Comparison of ENCODE assay signal across 1 cellular context in genomic region chr1:207034208-207034607, GRCh38.
TF ChIP-seq lines count a peak whose summit lies in the region.

No MANE protein-coding gene starts in this region.

TF ChIP-seq in HepG2, 621 proteins besides CTCF, POLR2A, EP300 and RAD21:
- TF ChIP-seq NBN (conservative IDR thresholded peaks at IDR 0.05): no peak
- peak; percentile 73 for TF ChIP-seq ATF7 (IDR thresholded peaks at IDR 0.05)
- no peak for TF ChIP-seq ATF7 (CRISPR knock-in tag; IDR thresholded peaks at IDR 0.05)
- no peak for TF ChIP-seq HNRNPH1 (optimal IDR thresholded peaks at IDR 0.05; ENCODE audit: low read depth, low read length)
- 0 out of 2 replicates have a peak, but pooled peaks have one; percentile 67 for TF ChIP-seq ZBTB21 (CRISPR knock-in tag; IDR thresholded peaks at IDR 0.05)
- TF ChIP-seq CREB1 (IDR thresholded peaks at IDR 0.05): peak; percentile 34; the same call in 1 of the 2 replicates
- TF ChIP-seq CREB1 (CRISPR knock-in tag; IDR thresholded peaks at IDR 0.05): no peak
TF ChIP-seq in HepG2: peak in this region for 3.
